17 cellular contexts compared by ENCODE assay signal in the genomic region with DNA sequence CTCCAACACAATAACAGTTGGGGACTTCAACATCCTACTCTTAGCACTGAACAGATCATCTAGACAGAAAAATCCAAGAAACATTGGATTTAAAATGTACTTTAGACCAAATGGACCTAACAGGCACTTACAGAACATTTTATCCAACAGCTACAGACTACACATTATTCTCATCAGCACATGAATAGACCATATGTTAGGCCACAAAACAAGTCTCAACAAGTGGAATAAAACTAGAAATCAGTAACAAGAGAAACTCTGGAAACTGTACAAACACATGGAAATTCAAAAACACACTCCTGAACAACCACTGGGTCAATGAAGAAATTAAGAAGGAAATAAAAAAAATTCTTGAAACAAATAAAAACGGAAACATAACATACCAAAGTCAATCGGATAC.
DNase-seq lines count a peak whose midpoint lies in the region; ATAC-seq, FAIRE-seq and TF ChIP-seq lines count a peak whose summit lies in the region.
"Had no signal": no experiment of that assay in that cellular context is flagged by ENCODE, and none has a peak within 500 bp of the region (broad histone marks: within the 10 kb centered on the region; RNA-seq: fewer than 3 reads in every experiment).

No MANE protein-coding gene starts in this region.

- no peaks in the 10 kb centered on the region for H3K27me3 ChIP-seq in keratinocyte (ENCODE audit: control insufficient read depth, extremely low read depth, insufficient read depth, low read length)
- H3K27me3 ChIP-seq in H9 (ENCODE audit: insufficient read depth, low read length) = no peaks in the 10 kb centered on the region
- H3K27me3 ChIP-seq: BLaER1 had no signal

- no peak for DNase-seq in activated T-cell treated with anti-CD3 and anti-CD28 coated beads, Interleukin-2, amount 50 U/mL, for 72 hours
- DNase-seq in activated T-cell treated with anti-CD3 and anti-CD28 coated beads, Interleukin-2, amount 50 U/mL, for 48 hours = no peak
- peak; percentile 4 for DNase-seq in NCI-H2171 (lab: John Stamatoyannopoulos, UW)
- DNase-seq in chondrocyte (ENCODE audit: low spot score) = no peak
- DNase-seq in keratinocyte (ENCODE audit: low read depth, low spot score) = no peak
- DNase-seq in H9 = no peak
- DNase-seq: AML-193; Caco-2; CD8-positive, alpha-beta memory T cell; IMR-90 had no signal

- H3K36me3 Mint-ChIP-seq in activated T-cell treated with anti-CD3 and anti-CD28 coated beads, Interleukin-2, amount 50 U/mL, for 72 hours (ENCODE audit: insufficient read depth in 2 of 2) = peaks cover 50 to 67% of the 10 kb centered on the region in 2 donors
- H3K36me3 Mint-ChIP-seq in chondrocyte (ENCODE audit: low read depth) = peaks cover 69% of the 10 kb centered on the region
- H3K36me3 Mint-ChIP-seq in H9 (ENCODE audit: insufficient read depth in 1 of 3, low read depth in 3 of 3) = peaks cover 46 to 58% (median 52%) of the 10 kb centered on the region in 3 experiments

- H3K79me2 ChIP-seq in keratinocyte (ENCODE audit: control insufficient read depth, insufficient read depth, low read length) = peaks cover 4% of the 10 kb centered on the region
- H3K79me2 ChIP-seq in H9 (ENCODE audit: insufficient read depth, low read length) = no peaks in the 10 kb centered on the region

- H3T11ph ChIP-seq in H9 (ENCODE audit: low read length) = no peak overlapping the region

- H2BK12ac ChIP-seq in H9 (ENCODE audit: insufficient read length, low read depth, low read length) = no peak overlapping the region

- H3K27me3 Mint-ChIP-seq in activated T-cell treated with anti-CD3 and anti-CD28 coated beads, Interleukin-2, amount 50 U/mL, for 72 hours (ENCODE audit: low read depth) = no peaks in the 10 kb centered on the region
- H3K27me3 Mint-ChIP-seq in chondrocyte (ENCODE audit: low read depth) (no peaks in the 10 kb centered on the region), H9 (ENCODE audit: low read depth) (no peaks in the 10 kb centered on the region)
- H3K27me3 Mint-ChIP-seq: CD8-positive, alpha-beta memory T cell had no signal

- H3K18ac ChIP-seq in H9 (ENCODE audit: insufficient read length, low read depth, low read length) = no peak overlapping the region

- H3K9ac ChIP-seq in keratinocyte (ENCODE audit: control insufficient read depth, extremely low read depth, insufficient read depth, low read length) (no peak overlapping the region), H9 (ENCODE audit: extremely low read depth, insufficient read length, low read length) (no peak overlapping the region)
- H3K9ac ChIP-seq: BLaER1 had no signal

- H3K4me1 Mint-ChIP-seq in activated T-cell treated with anti-CD3 and anti-CD28 coated beads, Interleukin-2, amount 50 U/mL, for 72 hours (ENCODE audit: low read depth) = no peaks in the 10 kb centered on the region
- H3K4me1 Mint-ChIP-seq in chondrocyte (ENCODE audit: low read depth) (peaks cover 14% of the 10 kb centered on the region), H9 (peaks cover 36 to 42% of the 10 kb centered on the region in 2 experiments)

- H3K27ac ChIP-seq in keratinocyte (ENCODE audit: control insufficient read depth, insufficient read depth, low read length) (no peak overlapping the region), H9 (ENCODE audit: insufficient read length, low read depth, low read length) (no peak overlapping the region)
- H3K27ac ChIP-seq: 22Rv1, BLaER1 had no signal

- H4K8ac ChIP-seq in H9 (replicated peaks; ENCODE audit: insufficient read length, low read depth, low read length) = no peak overlapping the region

- no peak overlapping the region for H4K91ac ChIP-seq in H9 (ENCODE audit: insufficient read length, low read depth, low read length)

- H2AFZ ChIP-seq in keratinocyte (ENCODE audit: control insufficient read depth, low read length) = no peak overlapping the region
- no peak overlapping the region for H2AFZ ChIP-seq in H9 (ENCODE audit: low read length)

- H3K9me3 ChIP-seq in keratinocyte (ENCODE audit: control insufficient read depth, low read depth, low read length) (peaks cover 6% of the 10 kb centered on the region), H9 (ENCODE audit: control insufficient read depth, low read depth, low read length) (no peaks in the 10 kb centered on the region)
- H3K9me3 ChIP-seq: Caco-2 had no signal

- no peak overlapping the region for H3K4me3 ChIP-seq in keratinocyte (ENCODE audit: control insufficient read depth in 2 of 3, extremely low read depth in 1 of 3, insufficient read depth in 2 of 3, low read depth in 1 of 3, low read length in 3 of 3)
- H3K4me3 ChIP-seq: BLaER1, GM12878 had no signal

- no peak overlapping the region for H3K4me3 Mint-ChIP-seq in activated T-cell treated with anti-CD3 and anti-CD28 coated beads, Interleukin-2, amount 50 U/mL, for 72 hours
- H3K4me3 Mint-ChIP-seq in chondrocyte (ENCODE audit: unreplicated experiment) = no peak overlapping the region
- H3K4me3 Mint-ChIP-seq in H9 = no peak overlapping the region
- H3K4me3 Mint-ChIP-seq: CD8-positive, alpha-beta memory T cell had no signal

- no peak overlapping the region for H2BK5ac ChIP-seq in H9 (ENCODE audit: insufficient read length, low read length)

- H2BK120ac ChIP-seq in H9 (ENCODE audit: low read depth, low read length, poor library complexity, severe bottlenecking) = no peak overlapping the region

- H4K5ac ChIP-seq in H9 (ENCODE audit: insufficient read length, low read depth, low read length) = no peak overlapping the region

- no peak overlapping the region for H3K14ac ChIP-seq in H9 (ENCODE audit: insufficient read depth, low read length)

- ATAC-seq in activated T-cell treated with anti-CD3 and anti-CD28 coated beads, Interleukin-2, amount 50 U/mL, for 72 hours (replicated peaks in 1 of 2) = no peak
- ATAC-seq in HG02678 (IDR thresholded peaks at IDR 0.05; ENCODE audit: unreplicated experiment) (no peak), HG02759 (IDR thresholded peaks at IDR 0.05; ENCODE audit: unreplicated experiment) (no peak)
- ATAC-seq: GM12878, HCT116 had no signal

- peak overlapping the region; percentile 26 for H3K27ac Mint-ChIP-seq in activated T-cell treated with anti-CD3 and anti-CD28 coated beads, Interleukin-2, amount 50 U/mL, for 72 hours
- H3K27ac Mint-ChIP-seq in chondrocyte (ENCODE audit: unreplicated experiment) = peak overlapping the region; percentile 19
- peak overlapping the region in 1 of 3 experiments; percentile 74; a peak in 2 of 7 replicates for H3K27ac Mint-ChIP-seq in H9

- no peak overlapping the region for H2BK15ac ChIP-seq in H9 (ENCODE audit: low read depth, low read length)

- no peak for TF ChIP-seq CTCF in chondrocyte (IDR thresholded peaks at IDR 0.05)
- no peak for TF ChIP-seq CTCF in keratinocyte (optimal IDR thresholded peaks at IDR 0.05 in 1 of 3, IDR thresholded peaks at IDR 0.05 in 1 of 3, conservative IDR thresholded peaks at IDR 0.05 in 1 of 3; ENCODE audit: extremely low read depth in 1 of 3, insufficient read depth in 2 of 3, low read length in 3 of 3)
- no peak for TF ChIP-seq CTCF in H9 (conservative IDR thresholded peaks at IDR 0.05)

- H3K4ac ChIP-seq in H9 (ENCODE audit: low read depth, low read length) = no peak overlapping the region

- no peak overlapping the region for H2AK5ac ChIP-seq in H9 (ENCODE audit: insufficient read length, low read length)

- H3K4me1 ChIP-seq in keratinocyte (ENCODE audit: control insufficient read depth, extremely low read depth, insufficient read depth, low read length) = peaks cover 8% of the 10 kb centered on the region
- peaks cover 7% of the 10 kb centered on the region; the same call in 1 of the 2 replicates for H3K4me1 ChIP-seq in H9 (ENCODE audit: insufficient read depth, low read length)
- H3K4me1 ChIP-seq: BLaER1, Caco-2 had no signal

- H3K23me2 ChIP-seq in H9 (ENCODE audit: insufficient read length, low read depth, low read length, poor library complexity, severe bottlenecking) = no peaks in the 10 kb centered on the region

- peaks cover 5 to 16% of the 10 kb centered on the region in 2 donors for H3K9me3 Mint-ChIP-seq in activated T-cell treated with anti-CD3 and anti-CD28 coated beads, Interleukin-2, amount 50 U/mL, for 72 hours
- H3K9me3 Mint-ChIP-seq in chondrocyte (ENCODE audit: low read depth) (peaks cover 36% of the 10 kb centered on the region), H9 (peaks cover 35 to 38% of the 10 kb centered on the region in 2 experiments)

- H3K79me1 ChIP-seq in H9 (ENCODE audit: insufficient read depth, low read depth, low read length, poor library complexity, severe bottlenecking) = no peaks in the 10 kb centered on the region

- no peak overlapping the region for H3K23ac ChIP-seq in H9 (ENCODE audit: insufficient read length, low read depth, low read length)

- no peak overlapping the region for H3K56ac ChIP-seq in H9 (ENCODE audit: insufficient read length, low read depth, low read length)

- no CpG with 5 or more reads among the region's 2 CpGs for WGBS in H9 (ENCODE audit: extremely low coverage, insufficient read length, low lambda C conversion rate)

- H3K4me2 ChIP-seq in keratinocyte (ENCODE audit: control insufficient read depth, extremely low read depth, insufficient read depth, low read depth, low read length) (no peak overlapping the region), H9 (ENCODE audit: insufficient read depth, insufficient read length, low read length) (no peak overlapping the region)
- H3K4me2 ChIP-seq: BLaER1 had no signal

- H4K20me1 ChIP-seq in keratinocyte (ENCODE audit: control insufficient read depth, extremely low read depth, insufficient read depth, low read length) (no peaks in the 10 kb centered on the region), H9 (ENCODE audit: control insufficient read depth, insufficient read depth, insufficient read length) (no peaks in the 10 kb centered on the region)
- H4K20me1 ChIP-seq: BLaER1 had no signal

- peak; percentile 80 for FAIRE-seq in keratinocyte (lab: Jason Lieb, UNC)
- FAIRE-seq: GM12878, GM18507 had no signal

- no peaks in the 10 kb centered on the region for H3K36me3 ChIP-seq in keratinocyte (ENCODE audit: control insufficient read depth in 2 of 2, extremely low read depth in 1 of 2, insufficient read depth in 2 of 2, low read length in 2 of 2)

- dilution Hi-C loops in keratinocyte (cut with MboI; ENCODE audit: extremely low pct_ligation_motif_present, low sequenced_read_pairs) = no loop called here

- no peaks in the 10 kb centered on the region for H3K9me1 ChIP-seq in keratinocyte (ENCODE audit: control insufficient read depth, extremely low read depth, insufficient read depth, low read length)

- H2BK20ac ChIP-seq in H9 (ENCODE audit: low read depth, low read length, poor library complexity, severe bottlenecking) = no peak overlapping the region
